Comparison of ENCODE assay signal across 11 cellular contexts in genomic region chr2:147689510-147689909, GRCh38.
A peak's percentile ranks its signal among the peaks of the same experiment; 100 is the strongest.
DNase-seq lines count a peak whose midpoint lies in the region; ATAC-seq and TF ChIP-seq lines count a peak whose summit lies in the region.
"Had no signal": no experiment of that assay in that cellular context is flagged by ENCODE, and none has a peak within 500 bp of the region (broad histone marks: within the 10 kb centered on the region; RNA-seq: fewer than 3 reads in every experiment).

No MANE protein-coding gene starts in this region.

- in situ Hi-C loops in GM13977 (cut with MboI; ENCODE audit: low pct_unique_long_range_greater_than_20kb, low sequenced_read_pairs, unreplicated experiment) = no loop called here
- in situ Hi-C loops in HAP-1 (cut with MboI; ENCODE audit: low sequenced_read_pairs) = no loop called here

- no peak overlapping the region for H3K27ac Mint-ChIP-seq in effector memory CD8-positive, alpha-beta T cell

- ATAC-seq in GM21423 (IDR thresholded peaks at IDR 0.05; ENCODE audit: unreplicated experiment) = peak; percentile 99
- ATAC-seq in HG03354 (IDR thresholded peaks at IDR 0.05; ENCODE audit: poor library complexity, severe bottlenecking, unreplicated experiment) = peak; percentile 100
- peak; percentile 26 for ATAC-seq in effector memory CD8-positive, alpha-beta T cell (replicated peaks)

- H3K27me3 ChIP-seq in HAP-1 (ENCODE audit: low read depth) = no peaks in the 10 kb centered on the region

- TF ChIP-seq CTCF in GM13977 (IDR thresholded peaks at IDR 0.05; ENCODE audit: extremely low read depth, insufficient read depth, missing control alignments) = no peak

- H3K4me3 ChIP-seq in HAP-1 = no peak overlapping the region
- H3K4me3 ChIP-seq: thoracic aorta had no signal

- H3K36me3 ChIP-seq in HAP-1 (replicated peaks) = no peaks in the 10 kb centered on the region
- H3K36me3 ChIP-seq: thoracic aorta had no signal

- peaks cover 0 to 18% of the 10 kb centered on the region in 2 donors for H3K27me3 Mint-ChIP-seq in effector memory CD8-positive, alpha-beta T cell

- H3K9me3 ChIP-seq in HAP-1 = no peaks in the 10 kb centered on the region; the same call in 1 of the 2 replicates
- H3K9me3 ChIP-seq: thoracic aorta had no signal

- H3K36me3 Mint-ChIP-seq in effector memory CD8-positive, alpha-beta T cell (ENCODE audit: insufficient read depth) = no peaks in the 10 kb centered on the region

- H3K4me1 Mint-ChIP-seq in effector memory CD8-positive, alpha-beta T cell (ENCODE audit: low read depth in 2 of 2) = no peaks in the 10 kb centered on the region

- H3K4me1 ChIP-seq in HAP-1 = no peaks in the 10 kb centered on the region

- H3K9me3 Mint-ChIP-seq in effector memory CD8-positive, alpha-beta T cell = peaks cover 0 to 3% of the 10 kb centered on the region in 2 donors

- DNase-seq in GM13977 (ENCODE audit: low spot score) (peak; percentile 75), NCI-H1930 (lab: John Stamatoyannopoulos, UW) (no peak), hypothalamus (lab: John Stamatoyannopoulos, UW) (no peak), superior temporal gyrus (ENCODE audit: extremely low spot score) (no peak), HAP-1 (ENCODE audit: low spot score in 2 of 2) (no peak)
- no peak for DNase-seq in effector memory CD8-positive, alpha-beta T cell
- DNase-seq: activated naive CD4-positive, alpha-beta T cell treated with Interleukin-2 at 50 U/mL for 16 hours; SHP77 had no signal

- no peak overlapping the region for H3K4me3 Mint-ChIP-seq in effector memory CD8-positive, alpha-beta T cell

Comparison
In these comparisons a context has a peak if more than half of its experiments do, and no peak if none do; other contexts are left out.
1. ATAC-seq: peak in every context shown above with its lines; median percentile 100 in HG03354; 99 in GM21423; 26 in effector memory CD8-positive, alpha-beta T cell.